14 cellular contexts compared by ENCODE assay signal in genomic region chr11:2801711-2802388, GRCh38.
DNase-seq lines count a peak whose midpoint lies in the region; ATAC-seq, FAIRE-seq and TF ChIP-seq lines count a peak whose summit lies in the region.
"Had no signal": no experiment of that assay in that cellular context is flagged by ENCODE, and none has a peak within 500 bp of the region (broad histone marks: within the 10 kb centered on the region; RNA-seq: fewer than 3 reads in every experiment).

No MANE protein-coding gene starts in this region.

- peak; percentile 58 for DNase-seq in natural killer cell treated with Interleukin-12 subunit alpha and Interleukin-12 subunit beta and Interleukin-15 and Interleukin-18, amount 100 ng/mL, for 72 hours (ENCODE audit: low spot score)
- DNase-seq in natural killer cell: no peak
- DNase-seq in H1 (ENCODE audit: low read depth in 1 of 2, low spot score in 2 of 2): peak in 1 of 2 experiments; percentile 44
- DNase-seq in neuronal stem cell (ENCODE audit: low spot score): no peak
- no peak for DNase-seq in activated T-helper 1 cell treated with anti-CD3 and anti-CD28 coated beads, Interleukin-12 subunit alpha, Interleukin-12 subunit beta, Interleukin-2, Interleukin-4 antibody, amounts not matched to agents 30 ng/mL and 10 ng/mL and 1 ng/mL, durations not matched to agents 14 hours and 24 hours and 36 hours (ENCODE audit: low spot score)
- DNase-seq in mammary epithelial cell: no peak
- DNase-seq: NCI-H1694 treated with DMSO at 0.1 percent for 48 hours, NCI-H510A treated with DMSO at 0.1 percent for 48 hours, trophoblast cell had no signal

- BruUV-seq in mammary epithelial cell (replicated peaks; lab: Mats Ljungman, UMichigan): no TSS peak

- no peak for TF ChIP-seq CTCF in natural killer cell (IDR thresholded peaks at IDR 0.05)
- no peak for TF ChIP-seq CTCF in H1 (IDR thresholded peaks at IDR 0.05; ENCODE audit: control extremely low read depth in 1 of 3, insufficient read depth in 1 of 3, low read depth in 1 of 3, low read length in 3 of 3)
- no peak for TF ChIP-seq CTCF in mammary epithelial cell (conservative IDR thresholded peaks at IDR 0.05 in 1 of 2, IDR thresholded peaks at IDR 0.05 in 1 of 2; ENCODE audit: extremely low read depth in 1 of 2, insufficient read depth in 1 of 2, low read depth in 1 of 2, low read length in 2 of 2)

- peaks cover 4% of the 10 kb centered on the region; the same call in 1 of the 2 replicates for H3K23me2 ChIP-seq in H1 (ENCODE audit: low read depth, low read length)

- H3K4ac ChIP-seq in H1 (replicated peaks; ENCODE audit: insufficient read length, low read depth, low read length): no peak overlapping the region
- peak overlapping the region; percentile 55 for H3K4ac ChIP-seq in neuronal stem cell (ENCODE audit: low read length)

- H3K36me3 Mint-ChIP-seq in natural killer cell treated with Interleukin-12 subunit alpha and Interleukin-12 subunit beta and Interleukin-15 and Interleukin-18, amount 100 ng/mL, for 72 hours: no peaks in the 10 kb centered on the region
- H3K36me3 Mint-ChIP-seq in natural killer cell: no peaks in the 10 kb centered on the region
- no peaks in the 10 kb centered on the region for H3K36me3 Mint-ChIP-seq in activated T-helper 1 cell treated with anti-CD3 and anti-CD28 coated beads, Interleukin-12 subunit alpha, Interleukin-12 subunit beta, Interleukin-2, Interleukin-4 antibody, amounts not matched to agents 30 ng/mL and 10 ng/mL and 1 ng/mL, durations not matched to agents 14 hours and 24 hours and 36 hours (ENCODE audit: low read depth)

- peak overlapping the region; percentile 60; the same call in 1 of the 2 replicates for H2BK12ac ChIP-seq in H1 (ENCODE audit: low read depth, low read length)
- H2BK12ac ChIP-seq in neuronal stem cell (ENCODE audit: low read length): peak overlapping the region; percentile 64

- H2BK5ac ChIP-seq in H1 (ENCODE audit: low read depth, low read length) (no peak overlapping the region), neuronal stem cell (ENCODE audit: low read length) (no peak overlapping the region)

- no peaks in the 10 kb centered on the region for H3K79me2 ChIP-seq in H1 (ENCODE audit: control insufficient read depth in 1 of 2, insufficient read depth in 2 of 2, low read length in 2 of 2)
- no peaks in the 10 kb centered on the region for H3K79me2 ChIP-seq in mammary epithelial cell (ENCODE audit: insufficient read depth, low read length)

- H3K4me3 Mint-ChIP-seq in natural killer cell treated with Interleukin-12 subunit alpha and Interleukin-12 subunit beta and Interleukin-15 and Interleukin-18, amount 100 ng/mL, for 72 hours: no peak overlapping the region
- no peak overlapping the region for H3K4me3 Mint-ChIP-seq in natural killer cell
- H3K4me3 Mint-ChIP-seq in activated T-helper 1 cell treated with anti-CD3 and anti-CD28 coated beads, Interleukin-12 subunit alpha, Interleukin-12 subunit beta, Interleukin-2, Interleukin-4 antibody, amounts not matched to agents 30 ng/mL and 10 ng/mL and 1 ng/mL, durations not matched to agents 14 hours and 24 hours and 36 hours: no peak overlapping the region

- POLR2A ChIA-PET in H1 (lab: Charles Lee; ENCODE audit: partially characterized antibody): no interaction called here

- H2BK15ac ChIP-seq in H1 (ENCODE audit: low read length) (no peak overlapping the region; the same call in 1 of the 2 replicates), neuronal stem cell (ENCODE audit: low read length) (peak overlapping the region; percentile 43)

- intact Hi-C loops in natural killer cell (cut with micrococcal nuclease) (no loop called here), mammary epithelial cell (cut with micrococcal nuclease) (no loop called here)
- intact Hi-C loops in activated T-helper 1 cell treated with anti-CD3 and anti-CD28 coated beads, Interleukin-12 subunit alpha, Interleukin-12 subunit beta, Interleukin-2, Interleukin-4 antibody, amounts not matched to agents 30 ng/mL and 10 ng/mL and 1 ng/mL, durations not matched to agents 14 hours and 24 hours and 36 hours (cut with micrococcal nuclease): no loop called here

- no peak overlapping the region; the same call in 1 of the 2 replicates for H3K18ac ChIP-seq in H1 (ENCODE audit: extremely low read depth, low read length)
- H3K18ac ChIP-seq in neuronal stem cell (ENCODE audit: low read length): peak overlapping the region; percentile 66

- H4K91ac ChIP-seq in H1 (replicated peaks; ENCODE audit: insufficient read length, low read length) (no peak overlapping the region), neuronal stem cell (ENCODE audit: low read depth, low read length, poor library complexity) (no peak overlapping the region)

- peaks cover 0 to 4% of the 10 kb centered on the region in 2 experiments; a peak in 1 of 4 replicates for H3K9me3 ChIP-seq in H1 (ENCODE audit: insufficient read depth in 2 of 2, low read depth in 1 of 2, low read length in 1 of 2)
- H3K9me3 ChIP-seq in neuronal stem cell (replicated peaks in 1 of 2; ENCODE audit: control insufficient read depth in 2 of 2, insufficient read depth in 1 of 2, low read depth in 1 of 2, low read length in 2 of 2): peaks cover 3% of the 10 kb centered on the region in 2 donors
- H3K9me3 ChIP-seq in mammary epithelial cell (replicated peaks; ENCODE audit: insufficient read depth, low read length): no peaks in the 10 kb centered on the region

- H3K9me3 Mint-ChIP-seq in natural killer cell treated with Interleukin-12 subunit alpha and Interleukin-12 subunit beta and Interleukin-15 and Interleukin-18, amount 100 ng/mL, for 72 hours: no peaks in the 10 kb centered on the region
- H3K9me3 Mint-ChIP-seq in natural killer cell: no peaks in the 10 kb centered on the region
- H3K9me3 Mint-ChIP-seq in activated T-helper 1 cell treated with anti-CD3 and anti-CD28 coated beads, Interleukin-12 subunit alpha, Interleukin-12 subunit beta, Interleukin-2, Interleukin-4 antibody, amounts not matched to agents 30 ng/mL and 10 ng/mL and 1 ng/mL, durations not matched to agents 14 hours and 24 hours and 36 hours: no peaks in the 10 kb centered on the region

- H3K4me1 ChIP-seq in H1 (replicated peaks in 1 of 4; ENCODE audit: control insufficient read depth in 3 of 4, insufficient read depth in 4 of 4, low read length in 3 of 4): peaks cover 3 to 8% (median 4%) of the 10 kb centered on the region in 4 experiments; a peak in 6 of 7 replicates
- H3K4me1 ChIP-seq in neuronal stem cell (ENCODE audit: control insufficient read depth in 2 of 2, insufficient read depth in 1 of 2, low read depth in 1 of 2, low read length in 2 of 2): peaks cover 9 to 24% of the 10 kb centered on the region in 2 donors
- H3K4me1 ChIP-seq in mammary epithelial cell (ENCODE audit: insufficient read depth, low read length): peaks cover 18% of the 10 kb centered on the region

- H4K5ac ChIP-seq in H1 (ENCODE audit: insufficient read length, low read depth, low read length): no peak overlapping the region

- H3K4me1 Mint-ChIP-seq in natural killer cell treated with Interleukin-12 subunit alpha and Interleukin-12 subunit beta and Interleukin-15 and Interleukin-18, amount 100 ng/mL, for 72 hours (ENCODE audit: low read depth in 2 of 2): no peaks in the 10 kb centered on the region
- no peaks in the 10 kb centered on the region for H3K4me1 Mint-ChIP-seq in natural killer cell
- H3K4me1 Mint-ChIP-seq in activated T-helper 1 cell treated with anti-CD3 and anti-CD28 coated beads, Interleukin-12 subunit alpha, Interleukin-12 subunit beta, Interleukin-2, Interleukin-4 antibody, amounts not matched to agents 30 ng/mL and 10 ng/mL and 1 ng/mL, durations not matched to agents 14 hours and 24 hours and 36 hours (ENCODE audit: low read depth): no peaks in the 10 kb centered on the region

- no peak overlapping the region for H2BK120ac ChIP-seq in H1 (replicated peaks; ENCODE audit: low read depth, low read length)
- H2BK120ac ChIP-seq in neuronal stem cell (ENCODE audit: low read depth, low read length): no peak overlapping the region

- no peak overlapping the region for H3K27ac Mint-ChIP-seq in natural killer cell treated with Interleukin-12 subunit alpha and Interleukin-12 subunit beta and Interleukin-15 and Interleukin-18, amount 100 ng/mL, for 72 hours
- no peak overlapping the region for H3K27ac Mint-ChIP-seq in natural killer cell
- H3K27ac Mint-ChIP-seq in activated T-helper 1 cell treated with anti-CD3 and anti-CD28 coated beads, Interleukin-12 subunit alpha, Interleukin-12 subunit beta, Interleukin-2, Interleukin-4 antibody, amounts not matched to agents 30 ng/mL and 10 ng/mL and 1 ng/mL, durations not matched to agents 14 hours and 24 hours and 36 hours: no peak overlapping the region

- WGBS in H1 (ENCODE audit: extremely low coverage in 1 of 2, insufficient coverage in 1 of 2, insufficient read length in 1 of 2, insufficient replicate concordance in 2 of 2, low coverage in 1 of 2, low lambda C conversion rate in 2 of 2, missing lambda C conversion rate in 1 of 2), 2 experiments: 87% methylated on average over 22 of the region's 22 CpGs; no CpG with 5 or more reads in 1 of the 2 experiments
- WGBS in neuronal stem cell (ENCODE audit: extremely low coverage in 2 of 2, insufficient read length in 2 of 2, insufficient replicate concordance in 1 of 2), 2 donors: no CpG with 5 or more reads among the region's 22 CpGs
- 86% methylated on average over 14 of the region's 22 CpGs for WGBS in mammary epithelial cell (ENCODE audit: low coverage, missing lambda C conversion rate)

- CTCF ChIA-PET in H1 (lab: Charles Lee; ENCODE audit: partially characterized antibody): interaction anchor here (1.0 to 2.2 kb wide), 5 partner anchors 56 to 379 kb away, joined by 3 to 10 read pairs (median 3); no protein-coding TSS in a partner anchor
- CTCF ChIA-PET in mammary epithelial cell (lab: Charles Lee; ENCODE audit: low non-redundant PET): no interaction called here

- H3K79me1 ChIP-seq in H1 (ENCODE audit: low read depth, low read length): no peaks in the 10 kb centered on the region
- H3K79me1 ChIP-seq in neuronal stem cell (ENCODE audit: low read depth, low read length): peaks cover 1% of the 10 kb centered on the region

- TF ChIP-seq EP300 in H1 (IDR thresholded peaks at IDR 0.05; ENCODE audit: borderline replicate concordance in 1 of 2, low read depth in 2 of 2, low read length in 2 of 2): no peak

- TF ChIP-seq RAD21 in H1 (IDR thresholded peaks at IDR 0.05 in 1 of 2, conservative IDR thresholded peaks at IDR 0.05 in 1 of 2; ENCODE audit: low read depth in 2 of 2, low read length in 2 of 2): no peak

- H2AFZ ChIP-seq in H1 (ENCODE audit: low read length) (no peak overlapping the region), neuronal stem cell (ENCODE audit: low read length) (no peak overlapping the region), mammary epithelial cell (ENCODE audit: low read depth, low read length) (no peak overlapping the region)

- no peak for FAIRE-seq in H1 (lab: Jason Lieb, UNC)
- FAIRE-seq: islet of Langerhans had no signal

- no peak overlapping the region for H3K9ac ChIP-seq in H1 (replicated peaks in 1 of 4; ENCODE audit: extremely low read depth in 1 of 4, low read depth in 3 of 4, low read length in 3 of 4)
- peak overlapping the region; percentile 63 for H3K9ac ChIP-seq in neuronal stem cell (ENCODE audit: low read depth, low read length, poor library complexity)
- no peak overlapping the region for H3K9ac ChIP-seq in mammary epithelial cell (ENCODE audit: insufficient read depth, low read length)

- H3K27ac ChIP-seq in H1 (ENCODE audit: low read depth, low read length): no peak overlapping the region
- no peak overlapping the region for H3K27ac ChIP-seq in neuronal stem cell (replicated peaks; ENCODE audit: low read length)
- H3K27ac ChIP-seq in mammary epithelial cell (ENCODE audit: insufficient read depth, low read depth, low read length): no peak overlapping the region
- H3K27ac ChIP-seq: epithelial cell of prostate, SK-N-MC had no signal

- H3K27me3 ChIP-seq in H1 (replicated peaks in 1 of 4; ENCODE audit: control insufficient read depth in 3 of 4, extremely low read depth in 1 of 4, insufficient read depth in 3 of 4, low read length in 3 of 4) (peaks cover 0 to 28% (median 17%) of the 10 kb centered on the region in 4 experiments; a peak in 6 of 7 replicates), neuronal stem cell (ENCODE audit: control insufficient read depth in 3 of 3, insufficient read depth in 3 of 3, low read depth in 1 of 3, low read length in 3 of 3) (peaks cover 0 to 9% (median 0%) of the 10 kb centered on the region in 3 experiments), mammary epithelial cell (ENCODE audit: insufficient read depth, low read length) (peaks cover 7% of the 10 kb centered on the region)

- H3K4me2 ChIP-seq in H1 (ENCODE audit: insufficient read depth in 1 of 2, low read depth in 2 of 2, low read length in 2 of 2) (no peak overlapping the region), neuronal stem cell (ENCODE audit: insufficient read depth, low read length, poor library complexity, severe bottlenecking) (no peak overlapping the region), mammary epithelial cell (ENCODE audit: insufficient read depth, low read depth, low read length) (no peak overlapping the region)

- H2AK5ac ChIP-seq in H1 (ENCODE audit: low read depth, low read length) (no peak overlapping the region), neuronal stem cell (ENCODE audit: low read depth, low read length) (peak overlapping the region; percentile 84)

- no peak overlapping the region for H3K23ac ChIP-seq in H1 (ENCODE audit: insufficient read length)
- peak overlapping the region; percentile 57 for H3K23ac ChIP-seq in neuronal stem cell (ENCODE audit: low read depth, low read length, poor library complexity)

- no peak overlapping the region for H3K14ac ChIP-seq in H1 (ENCODE audit: insufficient read length)
- H3K14ac ChIP-seq in neuronal stem cell (ENCODE audit: low read length): no peak overlapping the region

- H4K8ac ChIP-seq in H1 (ENCODE audit: extremely low read depth, insufficient read depth, low read length): 0 out of 2 replicates have a peak overlapping the region, but pooled peaks have one; percentile 4
- H4K8ac ChIP-seq in neuronal stem cell (ENCODE audit: low read depth, low read length): no peak overlapping the region

- peaks cover 4 to 13% of the 10 kb centered on the region in 2 donors for H3K27me3 Mint-ChIP-seq in natural killer cell treated with Interleukin-12 subunit alpha and Interleukin-12 subunit beta and Interleukin-15 and Interleukin-18, amount 100 ng/mL, for 72 hours
- H3K27me3 Mint-ChIP-seq in natural killer cell (ENCODE audit: low read depth in 2 of 2): peaks cover 7% of the 10 kb centered on the region in 2 donors
- no peaks in the 10 kb centered on the region for H3K27me3 Mint-ChIP-seq in activated T-helper 1 cell treated with anti-CD3 and anti-CD28 coated beads, Interleukin-12 subunit alpha, Interleukin-12 subunit beta, Interleukin-2, Interleukin-4 antibody, amounts not matched to agents 30 ng/mL and 10 ng/mL and 1 ng/mL, durations not matched to agents 14 hours and 24 hours and 36 hours (ENCODE audit: insufficient read depth)

- H3K36me3 ChIP-seq in H1 (ENCODE audit: control insufficient read depth in 2 of 4, insufficient read depth in 4 of 4, low read length in 3 of 4) (no peaks in the 10 kb centered on the region), neuronal stem cell (replicated peaks in 1 of 2; ENCODE audit: control insufficient read depth in 2 of 2, insufficient read depth in 2 of 2, low read length in 2 of 2) (no peaks in the 10 kb centered on the region), mammary epithelial cell (ENCODE audit: insufficient read depth, low read length) (no peaks in the 10 kb centered on the region)

- no peak for TF ChIP-seq POLR2A in H1 (IDR thresholded peaks at IDR 0.05; ENCODE audit: control extremely low read depth in 1 of 2, low read depth in 2 of 2, low read length in 2 of 2)

- no peak overlapping the region for H3K56ac ChIP-seq in H1 (replicated peaks; ENCODE audit: insufficient read length, low read depth, low read length)

- no peaks in the 10 kb centered on the region for H4K20me1 ChIP-seq in H1 (replicated peaks in 1 of 2; ENCODE audit: control insufficient read depth in 1 of 2, insufficient read depth in 2 of 2, low read length in 2 of 2)
- H4K20me1 ChIP-seq in mammary epithelial cell (ENCODE audit: insufficient read depth, low read length): no peaks in the 10 kb centered on the region

- no peak for ATAC-seq in natural killer cell treated with Interleukin-12 subunit alpha and Interleukin-12 subunit beta and Interleukin-15 and Interleukin-18, amount 100 ng/mL, for 72 hours
- ATAC-seq in natural killer cell: no peak
- ATAC-seq in GM19395 (IDR thresholded peaks at IDR 0.05; ENCODE audit: unreplicated experiment): no peak
- ATAC-seq in HG02870 (IDR thresholded peaks at IDR 0.05; ENCODE audit: unreplicated experiment): no peak

- dilution Hi-C loops in mammary epithelial cell (cut with HindIII; ENCODE audit: low sequenced_read_pairs): no loop called here

- H2BK20ac ChIP-seq in H1 (ENCODE audit: low read length): no peak overlapping the region

- in situ Hi-C loops in mammary epithelial cell (cut with MboI; ENCODE audit: low sequenced_read_pairs in 2 of 2): no loop called here

- H3K4me3 ChIP-seq in H1 (ENCODE audit: extremely low read depth in 1 of 4, insufficient read depth in 2 of 4, low read depth in 3 of 4, low read length in 4 of 4) (no peak overlapping the region), neuronal stem cell (ENCODE audit: low read length in 2 of 2) (peak overlapping the region in 1 of 2 donors; percentile 16), mammary epithelial cell (replicated peaks in 1 of 3; ENCODE audit: insufficient read depth in 1 of 3, low read depth in 2 of 3, low read length in 3 of 3) (no peak overlapping the region)
- H3K4me3 ChIP-seq: SK-N-MC had no signal
